Comparison of ENCODE assay signal across 2 cellular contexts in genomic region chr1:51689073-51689435, GRCh38.
TF ChIP-seq lines count a peak whose summit lies in the region.

No MANE protein-coding gene starts in this region.

TF ChIP-seq in A549, 52 proteins besides CTCF, POLR2A, EP300 and RAD21 (continued from another document):
- TF ChIP-seq EHMT2 (IDR thresholded peaks at IDR 0.05; ENCODE audit: low read depth) (no peak), MAX (IDR thresholded peaks at IDR 0.05) (no peak), TP53 (CRISPR knock-in tag; IDR thresholded peaks at IDR 0.05) (no peak), TFCP2L1 (CRISPR knock-in tag; IDR thresholded peaks at IDR 0.05) (no peak), HES2 (IDR thresholded peaks at IDR 0.05) (no peak), ZFP36 (IDR thresholded peaks at IDR 0.05; ENCODE audit: borderline replicate concordance, partially characterized antibody) (no peak), CEBPB (IDR thresholded peaks at IDR 0.05) (no peak), ELK1 (IDR thresholded peaks at IDR 0.05; ENCODE audit: low read depth, low read length) (no peak), FOSB (CRISPR knock-in tag; IDR thresholded peaks at IDR 0.05) (no peak), CBX2 (IDR thresholded peaks at IDR 0.05; ENCODE audit: borderline replicate concordance, low read depth) (no peak), ZC3H11A (IDR thresholded peaks at IDR 0.05) (no peak)
- TF ChIP-seq, protein P1, sequence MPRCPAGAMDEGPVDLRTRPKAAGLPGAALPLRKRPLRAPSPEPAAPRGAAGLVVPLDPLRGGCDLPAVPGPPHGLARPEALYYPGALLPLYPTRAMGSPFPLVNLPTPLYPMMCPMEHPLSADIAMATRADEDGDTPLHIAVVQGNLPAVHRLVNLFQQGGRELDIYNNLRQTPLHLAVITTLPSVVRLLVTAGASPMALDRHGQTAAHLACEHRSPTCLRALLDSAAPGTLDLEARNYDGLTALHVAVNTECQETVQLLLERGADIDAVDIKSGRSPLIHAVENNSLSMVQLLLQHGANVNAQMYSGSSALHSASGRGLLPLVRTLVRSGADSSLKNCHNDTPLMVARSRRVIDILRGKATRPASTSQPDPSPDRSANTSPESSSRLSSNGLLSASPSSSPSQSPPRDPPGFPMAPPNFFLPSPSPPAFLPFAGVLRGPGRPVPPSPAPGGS (IDR thresholded peaks at IDR 0.05): no peak
- TF ChIP-seq, protein P2, sequence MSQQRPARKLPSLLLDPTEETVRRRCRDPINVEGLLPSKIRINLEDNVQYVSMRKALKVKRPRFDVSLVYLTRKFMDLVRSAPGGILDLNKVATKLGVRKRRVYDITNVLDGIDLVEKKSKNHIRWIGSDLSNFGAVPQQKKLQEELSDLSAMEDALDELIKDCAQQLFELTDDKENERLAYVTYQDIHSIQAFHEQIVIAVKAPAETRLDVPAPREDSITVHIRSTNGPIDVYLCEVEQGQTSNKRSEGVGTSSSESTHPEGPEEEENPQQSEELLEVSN (IDR thresholded peaks at IDR 0.05; ENCODE audit: borderline replicate concordance, low read depth): no peak
- TF ChIP-seq, protein P3, sequence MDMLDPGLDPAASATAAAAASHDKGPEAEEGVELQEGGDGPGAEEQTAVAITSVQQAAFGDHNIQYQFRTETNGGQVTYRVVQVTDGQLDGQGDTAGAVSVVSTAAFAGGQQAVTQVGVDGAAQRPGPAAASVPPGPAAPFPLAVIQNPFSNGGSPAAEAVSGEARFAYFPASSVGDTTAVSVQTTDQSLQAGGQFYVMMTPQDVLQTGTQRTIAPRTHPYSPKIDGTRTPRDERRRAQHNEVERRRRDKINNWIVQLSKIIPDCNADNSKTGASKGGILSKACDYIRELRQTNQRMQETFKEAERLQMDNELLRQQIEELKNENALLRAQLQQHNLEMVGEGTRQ (IDR thresholded peaks at IDR 0.05): no peak
- TF ChIP-seq, protein P4, sequence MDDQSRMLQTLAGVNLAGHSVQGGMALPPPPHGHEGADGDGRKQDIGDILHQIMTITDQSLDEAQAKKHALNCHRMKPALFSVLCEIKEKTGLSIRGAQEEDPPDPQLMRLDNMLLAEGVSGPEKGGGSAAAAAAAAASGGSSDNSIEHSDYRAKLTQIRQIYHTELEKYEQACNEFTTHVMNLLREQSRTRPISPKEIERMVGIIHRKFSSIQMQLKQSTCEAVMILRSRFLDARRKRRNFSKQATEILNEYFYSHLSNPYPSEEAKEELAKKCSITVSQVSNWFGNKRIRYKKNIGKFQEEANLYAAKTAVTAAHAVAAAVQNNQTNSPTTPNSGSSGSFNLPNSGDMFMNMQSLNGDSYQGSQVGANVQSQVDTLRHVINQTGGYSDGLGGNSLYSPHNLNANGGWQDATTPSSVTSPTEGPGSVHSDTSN (IDR thresholded peaks at IDR 0.05): no peak

TF ChIP-seq in SK-N-SH, 30 proteins besides CTCF, POLR2A, EP300 and RAD21 (continued from another document):
- no peak for TF ChIP-seq FOXM1 (IDR thresholded peaks at IDR 0.05; ENCODE audit: low read depth)
- TF ChIP-seq MEF2A (IDR thresholded peaks at IDR 0.05; ENCODE audit: borderline replicate concordance, low read depth): no peak
- TF ChIP-seq, protein P5, sequence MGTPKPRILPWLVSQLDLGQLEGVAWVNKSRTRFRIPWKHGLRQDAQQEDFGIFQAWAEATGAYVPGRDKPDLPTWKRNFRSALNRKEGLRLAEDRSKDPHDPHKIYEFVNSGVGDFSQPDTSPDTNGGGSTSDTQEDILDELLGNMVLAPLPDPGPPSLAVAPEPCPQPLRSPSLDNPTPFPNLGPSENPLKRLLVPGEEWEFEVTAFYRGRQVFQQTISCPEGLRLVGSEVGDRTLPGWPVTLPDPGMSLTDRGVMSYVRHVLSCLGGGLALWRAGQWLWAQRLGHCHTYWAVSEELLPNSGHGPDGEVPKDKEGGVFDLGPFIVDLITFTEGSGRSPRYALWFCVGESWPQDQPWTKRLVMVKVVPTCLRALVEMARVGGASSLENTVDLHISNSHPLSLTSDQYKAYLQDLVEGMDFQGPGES (IDR thresholded peaks at IDR 0.05; ENCODE audit: low read depth, low read length): no peak
- no peak for TF ChIP-seq TEAD4 (IDR thresholded peaks at IDR 0.05; ENCODE audit: borderline replicate concordance, insufficient read depth)
